ENCODE assay signal across 27 cellular contexts in the genomic region with DNA sequence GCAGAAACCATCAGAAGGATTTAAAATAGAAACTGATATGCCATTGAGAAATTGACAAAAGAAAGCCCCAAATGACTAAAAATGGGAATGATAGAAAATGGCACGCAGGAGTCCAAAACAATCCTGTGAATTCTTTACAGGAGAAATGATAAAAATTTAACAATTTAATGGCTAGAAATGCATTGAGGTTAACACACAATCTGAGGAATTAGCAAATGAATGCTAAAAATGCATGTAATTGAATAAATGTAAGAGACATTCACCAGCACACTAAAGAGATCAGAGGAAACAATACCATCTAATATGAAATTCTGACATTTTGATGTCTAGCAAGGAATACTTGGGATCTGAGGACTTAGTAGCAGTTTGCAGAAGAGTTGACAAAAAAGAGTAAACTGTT. TPM values are rescaled to one million over a fixed set of nuclear protein-coding genes. Genes with fewer than 3 reads are reported as not detected.
"Had no signal": no experiment of that assay in that cellular context is flagged by ENCODE, and none has a peak within 500 bp of the region (broad histone marks: within the 10 kb centered on the region; RNA-seq: fewer than 3 reads in every experiment).

No MANE protein-coding gene starts in this region.

- H3K27ac ChIP-seq: colonic mucosa, epithelial cell of prostate, esophagus squamous epithelium, gastrocnemius medialis, heart right ventricle, left lung had no signal

- ATAC-seq: effector memory CD8-positive, alpha-beta T cell; esophagus mucosa; gastrocnemius medialis; heart right ventricle; left cardiac atrium; left lung; left ventricle myocardium superior; naive thymus-derived CD4-positive, alpha-beta T cell had no signal

- H3K9me3 ChIP-seq: colonic mucosa, esophagus squamous epithelium, gastrocnemius medialis, left lung had no signal

- H3K27me3 ChIP-seq: colonic mucosa, esophagus squamous epithelium, gastrocnemius medialis, left lung had no signal

- H3K27ac Mint-ChIP-seq: dendritic cell treated with granulocyte-macrophage colony-stimulating factor and Interleukin-4, amounts not matched to agents 40 ng/mL and 50 ng/mL, for 4 days; effector memory CD8-positive, alpha-beta T cell; endodermal cell; memory B cell; naive thymus-derived CD4-positive, alpha-beta T cell had no signal

- H3K36me3 ChIP-seq: colonic mucosa, esophagus squamous epithelium, gastrocnemius medialis, heart right ventricle, left lung had no signal

- H3K4me3 Mint-ChIP-seq: dendritic cell treated with granulocyte-macrophage colony-stimulating factor and Interleukin-4, amounts not matched to agents 40 ng/mL and 50 ng/mL, for 4 days; effector memory CD8-positive, alpha-beta T cell; endodermal cell; memory B cell; naive thymus-derived CD4-positive, alpha-beta T cell had no signal

- H3K4me1 ChIP-seq: colonic mucosa, left lung had no signal

- H3K27me3 Mint-ChIP-seq: effector memory CD8-positive, alpha-beta T cell had no signal

- H3K4me3 ChIP-seq: colonic mucosa, esophagus squamous epithelium, gastrocnemius medialis, heart right ventricle, left lung, lung had no signal

- H3K36me3 Mint-ChIP-seq: memory B cell had no signal

- DNase-seq: colonic mucosa; cortex of kidney; effector CD8-positive, alpha-beta T cell; effector memory CD8-positive, alpha-beta T cell; endodermal cell; erythroblast; esophagus squamous epithelium; foreskin fibroblast; foreskin melanocyte; gastrocnemius medialis; glutamatergic neuron; head of caudate nucleus; heart right ventricle; hippocampal formation; left cardiac atrium; left lung; left ventricle myocardium superior; mammary epithelial cell; mesendoderm; midbrain; naive thymus-derived CD4-positive, alpha-beta T cell had no signal

- H3K4me1 Mint-ChIP-seq: memory B cell had no signal

- H3K9me3 Mint-ChIP-seq: dendritic cell treated with granulocyte-macrophage colony-stimulating factor and Interleukin-4, amounts not matched to agents 40 ng/mL and 50 ng/mL, for 4 days; endodermal cell; memory B cell had no signal

RNA-seq across cellular contexts. Expression of a gene that starts 37.0 kb away (rescaled TPM):
- total RNA-seq: esophagus mucosa; esophagus squamous epithelium; gastrocnemius medialis; left ventricle myocardium superior; mononuclear cell; naive thymus-derived CD4-positive, alpha-beta T cell had no signal
- polyA plus RNA-seq: naive thymus-derived CD4-positive, alpha-beta T cell had no signal
